1 cellular context compared by ENCODE assay signal in the genomic region with DNA sequence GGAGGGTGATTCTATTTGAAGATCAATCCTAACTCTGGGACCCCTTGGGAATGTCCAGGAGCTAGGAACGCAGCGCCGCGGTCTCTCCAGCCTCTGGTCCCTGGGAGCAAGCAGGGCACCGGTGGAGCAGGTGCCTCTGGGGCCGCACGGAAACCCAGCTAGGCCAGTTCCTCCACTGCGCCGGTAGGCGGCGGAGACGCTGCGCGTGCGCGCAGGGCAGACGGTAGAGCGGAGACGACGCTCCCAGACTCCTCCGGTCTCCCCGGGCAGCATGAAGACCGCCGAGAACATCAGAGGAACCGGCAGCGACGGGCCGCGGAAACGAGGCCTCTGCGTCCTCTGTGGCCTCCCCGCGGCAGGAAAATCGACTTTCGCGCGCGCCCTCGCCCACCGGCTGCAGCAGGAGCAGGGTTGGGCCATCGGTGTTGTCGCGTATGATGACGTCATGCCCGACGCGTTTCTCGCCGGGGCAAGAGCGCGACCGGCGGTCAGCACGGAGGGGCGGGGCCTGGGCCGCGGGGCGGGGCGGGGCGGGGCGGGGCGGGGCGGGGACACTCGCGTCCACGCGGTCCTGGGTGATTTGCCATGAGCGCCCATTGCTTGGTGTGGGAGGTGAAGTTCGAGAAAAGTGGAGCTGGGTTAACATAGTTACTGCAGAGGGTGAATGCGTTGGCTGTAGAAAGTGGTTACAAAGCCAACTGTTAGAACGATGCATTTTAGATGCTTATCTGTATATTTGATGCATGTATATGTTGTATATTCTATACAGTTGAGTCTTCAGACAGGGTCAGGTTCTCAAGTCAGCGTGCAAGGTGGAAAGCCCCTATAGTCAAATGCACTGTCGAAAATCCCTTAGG.
TF ChIP-seq lines count a peak whose summit lies in the region.

A gene with protein sequence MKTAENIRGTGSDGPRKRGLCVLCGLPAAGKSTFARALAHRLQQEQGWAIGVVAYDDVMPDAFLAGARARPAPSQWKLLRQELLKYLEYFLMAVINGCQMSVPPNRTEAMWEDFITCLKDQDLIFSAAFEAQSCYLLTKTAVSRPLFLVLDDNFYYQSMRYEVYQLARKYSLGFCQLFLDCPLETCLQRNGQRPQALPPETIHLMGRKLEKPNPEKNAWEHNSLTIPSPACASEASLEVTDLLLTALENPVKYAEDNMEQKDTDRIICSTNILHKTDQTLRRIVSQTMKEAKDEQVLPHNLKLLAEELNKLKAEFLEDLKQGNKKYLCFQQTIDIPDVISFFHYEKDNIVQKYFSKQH (plus strand): TSS at position 193 of the 857 bp plus-strand sequence. CDS start 79 bp downstream, at position 272.

TF ChIP-seq in HepG2, 621 proteins besides CTCF, POLR2A, EP300 and RAD21 (continued from another document and continues in another):
- TF ChIP-seq, protein P1, sequence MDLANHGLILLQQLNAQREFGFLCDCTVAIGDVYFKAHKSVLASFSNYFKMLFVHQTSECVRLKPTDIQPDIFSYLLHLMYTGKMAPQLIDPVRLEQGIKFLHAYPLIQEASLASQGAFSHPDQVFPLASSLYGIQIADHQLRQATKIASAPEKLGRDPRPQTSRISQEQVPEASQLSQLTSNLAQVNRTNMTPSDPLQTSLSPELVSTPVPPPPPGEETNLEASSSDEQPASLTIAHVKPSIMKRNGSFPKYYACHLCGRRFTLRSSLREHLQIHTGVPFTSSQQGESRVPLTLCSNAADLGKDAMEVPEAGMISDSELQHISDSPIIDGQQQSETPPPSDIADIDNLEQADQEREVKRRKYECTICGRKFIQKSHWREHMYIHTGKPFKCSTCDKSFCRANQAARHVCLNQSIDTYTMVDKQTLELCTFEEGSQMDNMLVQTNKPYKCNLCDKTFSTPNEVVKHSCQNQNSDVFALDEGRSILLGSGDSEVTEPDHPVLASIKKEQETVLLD (CRISPR knock-in tag; IDR thresholded peaks at IDR 0.05; ENCODE audit: low read depth), result 0 out of 2 replicates have a peak, but pooled peaks have one; percentile 82
- TF ChIP-seq, protein P2, sequence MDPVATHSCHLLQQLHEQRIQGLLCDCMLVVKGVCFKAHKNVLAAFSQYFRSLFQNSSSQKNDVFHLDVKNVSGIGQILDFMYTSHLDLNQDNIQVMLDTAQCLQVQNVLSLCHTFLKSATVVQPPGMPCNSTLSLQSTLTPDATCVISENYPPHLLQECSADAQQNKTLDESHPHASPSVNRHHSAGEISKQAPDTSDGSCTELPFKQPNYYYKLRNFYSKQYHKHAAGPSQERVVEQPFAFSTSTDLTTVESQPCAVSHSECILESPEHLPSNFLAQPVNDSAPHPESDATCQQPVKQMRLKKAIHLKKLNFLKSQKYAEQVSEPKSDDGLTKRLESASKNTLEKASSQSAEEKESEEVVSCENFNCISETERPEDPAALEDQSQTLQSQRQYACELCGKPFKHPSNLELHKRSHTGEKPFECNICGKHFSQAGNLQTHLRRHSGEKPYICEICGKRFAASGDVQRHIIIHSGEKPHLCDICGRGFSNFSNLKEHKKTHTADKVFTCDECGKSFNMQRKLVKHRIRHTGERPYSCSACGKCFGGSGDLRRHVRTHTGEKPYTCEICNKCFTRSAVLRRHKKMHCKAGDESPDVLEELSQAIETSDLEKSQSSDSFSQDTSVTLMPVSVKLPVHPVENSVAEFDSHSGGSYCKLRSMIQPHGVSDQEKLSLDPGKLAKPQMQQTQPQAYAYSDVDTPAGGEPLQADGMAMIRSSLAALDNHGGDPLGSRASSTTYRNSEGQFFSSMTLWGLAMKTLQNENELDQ (CRISPR knock-in tag; IDR thresholded peaks at IDR 0.05; ENCODE audit: borderline replicate concordance), result no peak
- TF ChIP-seq, protein P3, sequence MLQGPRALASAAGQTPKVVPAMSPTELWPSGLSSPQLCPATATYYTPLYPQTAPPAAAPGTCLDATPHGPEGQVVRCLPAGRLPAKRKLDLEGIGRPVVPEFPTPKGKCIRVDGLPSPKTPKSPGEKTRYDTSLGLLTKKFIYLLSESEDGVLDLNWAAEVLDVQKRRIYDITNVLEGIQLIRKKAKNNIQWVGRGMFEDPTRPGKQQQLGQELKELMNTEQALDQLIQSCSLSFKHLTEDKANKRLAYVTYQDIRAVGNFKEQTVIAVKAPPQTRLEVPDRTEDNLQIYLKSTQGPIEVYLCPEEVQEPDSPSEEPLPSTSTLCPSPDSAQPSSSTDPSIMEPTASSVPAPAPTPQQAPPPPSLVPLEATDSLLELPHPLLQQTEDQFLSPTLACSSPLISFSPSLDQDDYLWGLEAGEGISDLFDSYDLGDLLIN (CRISPR knock-in tag; IDR thresholded peaks at IDR 0.05; ENCODE audit: borderline replicate concordance), result no peak
- TF ChIP-seq RCOR2 (CRISPR knock-in tag; IDR thresholded peaks at IDR 0.05) (no peak), NFIC (IDR thresholded peaks at IDR 0.05; ENCODE audit: low read length) (no peak), CEBPG (CRISPR knock-in tag; IDR thresholded peaks at IDR 0.05) (peak; percentile 43; the same call in 1 of the 2 replicates), ZNF234 (CRISPR knock-in tag; conservative IDR thresholded peaks at IDR 0.05) (no peak), ZNF720 (CRISPR knock-in tag; IDR thresholded peaks at IDR 0.05) (no peak), AGO1 (IDR thresholded peaks at IDR 0.05; ENCODE audit: low read depth, low read length, poor library complexity, severe bottlenecking) (no peak), ASH2L (IDR thresholded peaks at IDR 0.05; ENCODE audit: insufficient read length, low read depth, low read length) (peak; percentile 96), KDM3A (CRISPR knock-in tag; IDR thresholded peaks at IDR 0.05; ENCODE audit: low read depth) (peak; percentile 37; the same call in 1 of the 2 replicates), ETV5 (CRISPR knock-in tag; IDR thresholded peaks at IDR 0.05; ENCODE audit: borderline replicate concordance) (peak; percentile 34; the same call in 1 of the 2 replicates), TBP (CRISPR knock-in tag; IDR thresholded peaks at IDR 0.05) (no peak), IRX3 (CRISPR knock-in tag; IDR thresholded peaks at IDR 0.05; ENCODE audit: borderline replicate concordance, low read depth) (no peak), ZNF670 (CRISPR knock-in tag; IDR thresholded peaks at IDR 0.05; ENCODE audit: borderline replicate concordance) (peak; percentile 92), ISL2 (CRISPR knock-in tag; IDR thresholded peaks at IDR 0.05) (peak; percentile 70), MZF1 (CRISPR knock-in tag; IDR thresholded peaks at IDR 0.05; ENCODE audit: borderline replicate concordance) (no peak), ZBTB42 (CRISPR knock-in tag; IDR thresholded peaks at IDR 0.05) (peak; percentile 69; the same call in 1 of the 2 replicates), RARA (CRISPR knock-in tag; IDR thresholded peaks at IDR 0.05) (peak; percentile 8; the same call in 1 of the 2 replicates), FOXO1 (CRISPR knock-in tag; IDR thresholded peaks at IDR 0.05) (peak; percentile 42), HOXA7 (CRISPR knock-in tag; IDR thresholded peaks at IDR 0.05) (no peak), ZMAT3 (CRISPR knock-in tag; conservative IDR thresholded peaks at IDR 0.05) (peak; percentile 48; the same call in 1 of the 2 replicates), ZSCAN25 (CRISPR knock-in tag; IDR thresholded peaks at IDR 0.05) (0 out of 2 replicates have a peak, but pooled peaks have one; percentile 36), ZNF549 (CRISPR knock-in tag; IDR thresholded peaks at IDR 0.05) (no peak), ZNF556 (CRISPR knock-in tag; IDR thresholded peaks at IDR 0.05; ENCODE audit: borderline replicate concordance) (peak; percentile 87; the same call in 1 of the 2 replicates), ZKSCAN1 (IDR thresholded peaks at IDR 0.05; ENCODE audit: low read length) (no peak), ZNF3 (CRISPR knock-in tag; IDR thresholded peaks at IDR 0.05) (no peak), RAD51 (IDR thresholded peaks at IDR 0.05; ENCODE audit: borderline replicate concordance) (no peak), STAT5B (CRISPR knock-in tag; IDR thresholded peaks at IDR 0.05) (peak; percentile 23; the same call in 1 of the 2 replicates), FOXK1 (CRISPR knock-in tag; IDR thresholded peaks at IDR 0.05; ENCODE audit: borderline replicate concordance, low read depth) (peak; percentile 75; the same call in 1 of the 2 replicates), SP1 (IDR thresholded peaks at IDR 0.05) (no peak), SP1 (CRISPR knock-in tag; IDR thresholded peaks at IDR 0.05) (peak; percentile 82), ZBTB7A (CRISPR knock-in tag; IDR thresholded peaks at IDR 0.05) (peak; percentile 65), SOX6 (IDR thresholded peaks at IDR 0.05) (no peak), SOX6 (CRISPR knock-in tag; IDR thresholded peaks at IDR 0.05) (peak; percentile 38), ZNF781 (CRISPR knock-in tag; IDR thresholded peaks at IDR 0.05; ENCODE audit: borderline replicate concordance, not compliant biosample characterization) (no peak)
- TF ChIP-seq, protein P4, sequence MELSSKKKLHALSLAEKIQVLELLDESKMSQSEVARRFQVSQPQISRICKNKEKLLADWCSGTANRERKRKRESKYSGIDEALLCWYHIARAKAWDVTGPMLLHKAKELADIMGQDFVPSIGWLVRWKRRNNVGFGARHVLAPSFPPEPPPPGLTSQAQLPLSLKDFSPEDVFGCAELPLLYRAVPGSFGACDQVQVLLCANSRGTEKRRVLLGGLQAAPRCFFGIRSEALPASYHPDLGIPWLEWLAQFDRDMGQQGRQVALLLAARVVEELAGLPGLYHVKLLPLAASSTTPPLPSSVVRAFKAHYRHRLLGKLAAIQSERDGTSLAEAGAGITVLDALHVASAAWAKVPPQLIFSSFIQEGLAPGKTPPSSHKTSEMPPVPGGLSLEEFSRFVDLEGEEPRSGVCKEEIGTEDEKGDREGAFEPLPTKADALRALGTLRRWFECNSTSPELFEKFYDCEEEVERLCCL (CRISPR knock-in tag; IDR thresholded peaks at IDR 0.05; ENCODE audit: borderline replicate concordance), result no peak
- TF ChIP-seq, protein P5, sequence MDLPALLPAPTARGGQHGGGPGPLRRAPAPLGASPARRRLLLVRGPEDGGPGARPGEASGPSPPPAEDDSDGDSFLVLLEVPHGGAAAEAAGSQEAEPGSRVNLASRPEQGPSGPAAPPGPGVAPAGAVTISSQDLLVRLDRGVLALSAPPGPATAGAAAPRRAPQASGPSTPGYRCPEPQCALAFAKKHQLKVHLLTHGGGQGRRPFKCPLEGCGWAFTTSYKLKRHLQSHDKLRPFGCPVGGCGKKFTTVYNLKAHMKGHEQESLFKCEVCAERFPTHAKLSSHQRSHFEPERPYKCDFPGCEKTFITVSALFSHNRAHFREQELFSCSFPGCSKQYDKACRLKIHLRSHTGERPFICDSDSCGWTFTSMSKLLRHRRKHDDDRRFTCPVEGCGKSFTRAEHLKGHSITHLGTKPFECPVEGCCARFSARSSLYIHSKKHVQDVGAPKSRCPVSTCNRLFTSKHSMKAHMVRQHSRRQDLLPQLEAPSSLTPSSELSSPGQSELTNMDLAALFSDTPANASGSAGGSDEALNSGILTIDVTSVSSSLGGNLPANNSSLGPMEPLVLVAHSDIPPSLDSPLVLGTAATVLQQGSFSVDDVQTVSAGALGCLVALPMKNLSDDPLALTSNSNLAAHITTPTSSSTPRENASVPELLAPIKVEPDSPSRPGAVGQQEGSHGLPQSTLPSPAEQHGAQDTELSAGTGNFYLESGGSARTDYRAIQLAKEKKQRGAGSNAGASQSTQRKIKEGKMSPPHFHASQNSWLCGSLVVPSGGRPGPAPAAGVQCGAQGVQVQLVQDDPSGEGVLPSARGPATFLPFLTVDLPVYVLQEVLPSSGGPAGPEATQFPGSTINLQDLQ (CRISPR knock-in tag; IDR thresholded peaks at IDR 0.05), result peak; percentile 83
- TF ChIP-seq, protein P6, sequence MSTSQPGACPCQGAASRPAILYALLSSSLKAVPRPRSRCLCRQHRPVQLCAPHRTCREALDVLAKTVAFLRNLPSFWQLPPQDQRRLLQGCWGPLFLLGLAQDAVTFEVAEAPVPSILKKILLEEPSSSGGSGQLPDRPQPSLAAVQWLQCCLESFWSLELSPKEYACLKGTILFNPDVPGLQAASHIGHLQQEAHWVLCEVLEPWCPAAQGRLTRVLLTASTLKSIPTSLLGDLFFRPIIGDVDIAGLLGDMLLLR (CRISPR knock-in tag; IDR thresholded peaks at IDR 0.05), result peak; percentile 75
- TF ChIP-seq, protein P7, sequence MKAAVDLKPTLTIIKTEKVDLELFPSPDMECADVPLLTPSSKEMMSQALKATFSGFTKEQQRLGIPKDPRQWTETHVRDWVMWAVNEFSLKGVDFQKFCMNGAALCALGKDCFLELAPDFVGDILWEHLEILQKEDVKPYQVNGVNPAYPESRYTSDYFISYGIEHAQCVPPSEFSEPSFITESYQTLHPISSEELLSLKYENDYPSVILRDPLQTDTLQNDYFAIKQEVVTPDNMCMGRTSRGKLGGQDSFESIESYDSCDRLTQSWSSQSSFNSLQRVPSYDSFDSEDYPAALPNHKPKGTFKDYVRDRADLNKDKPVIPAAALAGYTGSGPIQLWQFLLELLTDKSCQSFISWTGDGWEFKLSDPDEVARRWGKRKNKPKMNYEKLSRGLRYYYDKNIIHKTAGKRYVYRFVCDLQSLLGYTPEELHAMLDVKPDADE (CRISPR knock-in tag; IDR thresholded peaks at IDR 0.05), result no peak
- TF ChIP-seq, protein P8, sequence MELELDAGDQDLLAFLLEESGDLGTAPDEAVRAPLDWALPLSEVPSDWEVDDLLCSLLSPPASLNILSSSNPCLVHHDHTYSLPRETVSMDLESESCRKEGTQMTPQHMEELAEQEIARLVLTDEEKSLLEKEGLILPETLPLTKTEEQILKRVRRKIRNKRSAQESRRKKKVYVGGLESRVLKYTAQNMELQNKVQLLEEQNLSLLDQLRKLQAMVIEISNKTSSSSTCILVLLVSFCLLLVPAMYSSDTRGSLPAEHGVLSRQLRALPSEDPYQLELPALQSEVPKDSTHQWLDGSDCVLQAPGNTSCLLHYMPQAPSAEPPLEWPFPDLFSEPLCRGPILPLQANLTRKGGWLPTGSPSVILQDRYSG (CRISPR knock-in tag; IDR thresholded peaks at IDR 0.05), result 0 out of 2 replicates have a peak, but pooled peaks have one; percentile 70
- TF ChIP-seq, protein P9, sequence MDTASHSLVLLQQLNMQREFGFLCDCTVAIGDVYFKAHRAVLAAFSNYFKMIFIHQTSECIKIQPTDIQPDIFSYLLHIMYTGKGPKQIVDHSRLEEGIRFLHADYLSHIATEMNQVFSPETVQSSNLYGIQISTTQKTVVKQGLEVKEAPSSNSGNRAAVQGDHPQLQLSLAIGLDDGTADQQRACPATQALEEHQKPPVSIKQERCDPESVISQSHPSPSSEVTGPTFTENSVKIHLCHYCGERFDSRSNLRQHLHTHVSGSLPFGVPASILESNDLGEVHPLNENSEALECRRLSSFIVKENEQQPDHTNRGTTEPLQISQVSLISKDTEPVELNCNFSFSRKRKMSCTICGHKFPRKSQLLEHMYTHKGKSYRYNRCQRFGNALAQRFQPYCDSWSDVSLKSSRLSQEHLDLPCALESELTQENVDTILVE (CRISPR knock-in tag; IDR thresholded peaks at IDR 0.05), result no peak
- TF ChIP-seq, protein P10, sequence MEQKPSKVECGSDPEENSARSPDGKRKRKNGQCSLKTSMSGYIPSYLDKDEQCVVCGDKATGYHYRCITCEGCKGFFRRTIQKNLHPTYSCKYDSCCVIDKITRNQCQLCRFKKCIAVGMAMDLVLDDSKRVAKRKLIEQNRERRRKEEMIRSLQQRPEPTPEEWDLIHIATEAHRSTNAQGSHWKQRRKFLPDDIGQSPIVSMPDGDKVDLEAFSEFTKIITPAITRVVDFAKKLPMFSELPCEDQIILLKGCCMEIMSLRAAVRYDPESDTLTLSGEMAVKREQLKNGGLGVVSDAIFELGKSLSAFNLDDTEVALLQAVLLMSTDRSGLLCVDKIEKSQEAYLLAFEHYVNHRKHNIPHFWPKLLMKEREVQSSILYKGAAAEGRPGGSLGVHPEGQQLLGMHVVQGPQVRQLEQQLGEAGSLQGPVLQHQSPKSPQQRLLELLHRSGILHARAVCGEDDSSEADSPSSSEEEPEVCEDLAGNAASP (CRISPR knock-in tag; IDR thresholded peaks at IDR 0.05; ENCODE audit: borderline replicate concordance), result peak; percentile 36; the same call in 1 of the 2 replicates
